Comparison of ENCODE assay signal across 28 cellular contexts in genomic region chr1:232186936-232187335, GRCh38.
A peak's percentile ranks its signal among the peaks of the same experiment; 100 is the strongest.
DNase-seq lines count a peak whose midpoint lies in the region; FAIRE-seq and TF ChIP-seq lines count a peak whose summit lies in the region.
"Had no signal": no experiment of that assay in that cellular context is flagged by ENCODE, and none has a peak within 500 bp of the region (broad histone marks: within the 10 kb centered on the region; RNA-seq: fewer than 3 reads in every experiment).

No MANE protein-coding gene starts in this region.

- H3K4me3 ChIP-seq in neural progenitor cell: no peak overlapping the region
- H3K4me3 ChIP-seq: breast epithelium, gastrocnemius medialis, lower lobe of right lung, Peyer's patch, sigmoid colon, SJSA1, stomach, tibial nerve had no signal

- no peaks in the 10 kb centered on the region for H3K9me3 ChIP-seq in neural progenitor cell (ENCODE audit: low read depth)
- H3K9me3 ChIP-seq: breast epithelium, gastrocnemius medialis, lower lobe of right lung, Peyer's patch, sigmoid colon, SJSA1, stomach, tibial nerve had no signal

- peaks cover 22% of the 10 kb centered on the region for H3K4me1 Mint-ChIP-seq in neural progenitor cell
- H3K4me1 Mint-ChIP-seq: activated CD4-positive, alpha-beta T cell treated with anti-CD3 and anti-CD28 coated beads, Interleukin-2, amount 10 ng/mL, durations not matched to agents 24 days and 14 days; activated CD8-positive, alpha-beta memory T cell treated with anti-CD3 and anti-CD28 coated beads, Interleukin-2, amount 10 ng/mL, durations not matched to agents 7 days and 5 days; neural crest cell had no signal

- H2AFZ ChIP-seq in neural progenitor cell (replicated peaks): no peak overlapping the region

- H3K36me3 Mint-ChIP-seq in neural progenitor cell: no peaks in the 10 kb centered on the region
- H3K36me3 Mint-ChIP-seq: activated CD8-positive, alpha-beta memory T cell treated with anti-CD3 and anti-CD28 coated beads, Interleukin-2, amount 10 ng/mL, durations not matched to agents 7 days and 5 days had no signal

- no peak overlapping the region for H3K4me2 ChIP-seq in neural progenitor cell

- no peaks in the 10 kb centered on the region for H3K9me3 Mint-ChIP-seq in neural progenitor cell
- H3K9me3 Mint-ChIP-seq: activated CD4-positive, alpha-beta T cell treated with anti-CD3 and anti-CD28 coated beads, Interleukin-2, amount 10 ng/mL, durations not matched to agents 24 days and 14 days; activated naive CD4-positive, alpha-beta T cell treated with anti-CD3 and anti-CD28 coated beads for 36 hours; CD4-positive, alpha-beta T cell; neural crest cell had no signal

- FAIRE-seq in urothelium cell line (lab: Jason Lieb, UNC): no peak
- FAIRE-seq: keratinocyte had no signal

- H3K27me3 ChIP-seq in neural progenitor cell: no peaks in the 10 kb centered on the region
- H3K27me3 ChIP-seq: breast epithelium, gastrocnemius medialis, Peyer's patch, sigmoid colon, SJSA1, stomach, tibial nerve had no signal

- H3K27ac ChIP-seq in neural progenitor cell: no peak overlapping the region
- H3K27ac ChIP-seq: breast epithelium, gastrocnemius medialis, lower lobe of right lung, Peyer's patch, sigmoid colon, SJSA1, stomach, tibial nerve had no signal

- peaks cover 8% of the 10 kb centered on the region for H3K4me1 ChIP-seq in neural progenitor cell
- H3K4me1 ChIP-seq: breast epithelium, gastrocnemius medialis, lower lobe of right lung, Peyer's patch, sigmoid colon, SJSA1, stomach had no signal

- H3K79me2 ChIP-seq in neural progenitor cell (ENCODE audit: low read depth): no peaks in the 10 kb centered on the region

- H3K4me3 Mint-ChIP-seq in neural progenitor cell: no peak overlapping the region
- H3K4me3 Mint-ChIP-seq: activated CD4-positive, alpha-beta T cell treated with anti-CD3 and anti-CD28 coated beads, Interleukin-2, amount 10 ng/mL, durations not matched to agents 24 days and 14 days; activated CD8-positive, alpha-beta memory T cell treated with anti-CD3 and anti-CD28 coated beads, Interleukin-2, amount 10 ng/mL, durations not matched to agents 7 days and 5 days; activated naive CD4-positive, alpha-beta T cell treated with anti-CD3 and anti-CD28 coated beads for 36 hours; CD4-positive, alpha-beta T cell; neural crest cell; T-helper 17 cell had no signal

- DNase-seq in EH (ENCODE audit: low read depth) (peak; percentile 77), HT1080 (ENCODE audit: low read depth) (peak; percentile 4), T1000 (lab: John Stamatoyannopoulos, UW) (peak; percentile 12), islet precursor cell (peak; percentile 80), urothelium cell line (ENCODE audit: low spot score) (no peak), neural progenitor cell (ENCODE audit: low spot score) (no peak)
- DNase-seq in stimulated activated CD4-positive, alpha-beta T cell treated with anti-CD3 and anti-CD28 coated beads, Interleukin-2, amount 100 ng/mL, for 48 hours: no peak
- DNase-seq: activated CD4-positive, alpha-beta T cell treated with anti-CD3 and anti-CD28 coated beads, Interleukin-2, amount 10 ng/mL, durations not matched to agents 24 days and 14 days; activated CD8-positive, alpha-beta memory T cell treated with anti-CD3 and anti-CD28 coated beads, Interleukin-2, amount 10 ng/mL, durations not matched to agents 7 days and 5 days; activated naive CD4-positive, alpha-beta T cell treated with anti-CD3 and anti-CD28 coated beads for 36 hours; amniotic stem cell; CD4-positive, alpha-beta T cell; gastrocnemius medialis; HCEC 1CT; hypothalamus; lower lobe of right lung; NCI-H1105; NCI-H2107; NCI-H510A treated with DMSO at 0.1 percent for 48 hours; Peyer's patch; sigmoid colon; stomach; T-helper 17 cell had no signal

- TF ChIP-seq CTCF in neural progenitor cell (IDR thresholded peaks at IDR 0.05): no peak

- no peaks in the 10 kb centered on the region for H4K20me1 ChIP-seq in neural progenitor cell (ENCODE audit: low read depth)

- H3K27ac Mint-ChIP-seq in neural progenitor cell: no peak overlapping the region
- H3K27ac Mint-ChIP-seq: activated CD4-positive, alpha-beta T cell treated with anti-CD3 and anti-CD28 coated beads, Interleukin-2, amount 10 ng/mL, durations not matched to agents 24 days and 14 days; activated CD8-positive, alpha-beta memory T cell treated with anti-CD3 and anti-CD28 coated beads, Interleukin-2, amount 10 ng/mL, durations not matched to agents 7 days and 5 days; activated naive CD4-positive, alpha-beta T cell treated with anti-CD3 and anti-CD28 coated beads for 36 hours; CD4-positive, alpha-beta T cell; T-helper 17 cell had no signal

- no peaks in the 10 kb centered on the region for H3K36me3 ChIP-seq in neural progenitor cell
- H3K36me3 ChIP-seq: breast epithelium, gastrocnemius medialis, lower lobe of right lung, Peyer's patch, sigmoid colon, SJSA1, stomach, tibial nerve had no signal

- H3K9ac ChIP-seq in neural progenitor cell: no peak overlapping the region

- no peaks in the 10 kb centered on the region for H3F3A ChIP-seq in neural progenitor cell (ENCODE audit: low read depth)

- H3K27me3 Mint-ChIP-seq in neural progenitor cell (ENCODE audit: insufficient read depth, low read depth): peaks cover 4% of the 10 kb centered on the region
- H3K27me3 Mint-ChIP-seq: activated CD8-positive, alpha-beta memory T cell treated with anti-CD3 and anti-CD28 coated beads, Interleukin-2, amount 10 ng/mL, durations not matched to agents 7 days and 5 days had no signal

Comparison
In these comparisons a context has a peak if more than half of its experiments do, and no peak if none do; other contexts are left out.
1. DNase-seq: peak in EH (single experiment), HT1080 (single experiment), T1000 (single experiment) and islet precursor cell (single experiment); none in urothelium cell line (single experiment), neural progenitor cell (single experiment) and stimulated activated CD4-positive, alpha-beta T cell treated with anti-CD3 and anti-CD28 coated beads, Interleukin-2, amount 100 ng/mL, for 48 hours (0 of 2).